ENCODE assay signal across 9 cellular contexts in genomic region chr1:153991806-153992205, GRCh38. TPM values are rescaled to one million over a fixed set of nuclear protein-coding genes. Genes with fewer than 3 reads are reported as not detected.
A peak's percentile ranks its signal among the peaks of the same experiment; 100 is the strongest.
DNase-seq lines count a peak whose midpoint lies in the region; TF ChIP-seq lines count a peak whose summit lies in the region.
"Had no signal": no experiment of that assay in that cellular context is flagged by ENCODE, and none has a peak within 500 bp of the region (broad histone marks: within the 10 kb centered on the region; RNA-seq: fewer than 3 reads in every experiment).

No MANE protein-coding gene starts in this region.

- TF ChIP-seq CTCF in GM12865 (IDR thresholded peaks at IDR 0.05; ENCODE audit: insufficient read depth, low read depth, low read length, missing control alignments) (no peak), SU-DHL-6 (IDR thresholded peaks at IDR 0.05; ENCODE audit: insufficient read depth, low read length, poor library complexity, severe bottlenecking) (no peak), fibroblast of lung (conservative IDR thresholded peaks at IDR 0.05 in 1 of 2, IDR thresholded peaks at IDR 0.05 in 1 of 2; ENCODE audit: low read depth in 1 of 2, low read length in 2 of 2) (no peak), retinal pigment epithelial cell (conservative IDR thresholded peaks at IDR 0.05; ENCODE audit: low read depth, low read length) (no peak)

- DNase-seq in GM12865 (ENCODE audit: low read depth) (no peak), fibroblast of lung (ENCODE audit: low read depth in 2 of 2) (no peak), retinal pigment epithelial cell (ENCODE audit: low read depth) (no peak), HuH-7 (ENCODE audit: low spot score) (no peak), DMS53 (lab: John Stamatoyannopoulos, UW) (no peak)
- DNase-seq in stimulated activated CD4-positive, alpha-beta T cell treated with anti-CD3 and anti-CD28 coated beads, Interleukin-2, amount 100 ng/mL, for 24 hours, result no peak
- no peak for DNase-seq in activated CD4-positive, alpha-beta T cell treated with anti-CD3 and anti-CD28 coated beads for 4 hours
- DNase-seq: NCI-H524 had no signal

- H3K4me2 ChIP-seq in SU-DHL-6 (ENCODE audit: low read depth, low read length, poor library complexity, severe bottlenecking), result peak overlapping the region; percentile 88
- peak overlapping the region; percentile 98 for H3K4me2 ChIP-seq in fibroblast of lung (ENCODE audit: extremely low read depth, insufficient read depth, low read length)

- H3K27me3 ChIP-seq in SU-DHL-6 (ENCODE audit: low read length) (no peaks in the 10 kb centered on the region), fibroblast of lung (ENCODE audit: control insufficient read depth, insufficient read depth, low read length) (no peaks in the 10 kb centered on the region)

- H3K36me3 ChIP-seq in SU-DHL-6 (ENCODE audit: low read length) (peaks cover 30% of the 10 kb centered on the region), fibroblast of lung (ENCODE audit: control insufficient read depth, insufficient read depth, low read length) (peaks cover 9% of the 10 kb centered on the region)

- no peaks in the 10 kb centered on the region for H3K9me2 ChIP-seq in SU-DHL-6 (replicated peaks; ENCODE audit: insufficient read depth, low read length)

- H3K27ac ChIP-seq in SU-DHL-6 (ENCODE audit: low read depth, low read length) (peak overlapping the region; percentile 79), fibroblast of lung (ENCODE audit: insufficient read depth, low read length) (no peak overlapping the region)

- H3K9me3 ChIP-seq in SU-DHL-6 (ENCODE audit: insufficient read depth, low read length) (no peaks in the 10 kb centered on the region), fibroblast of lung (ENCODE audit: control insufficient read depth, insufficient read depth, low read depth, low read length) (no peaks in the 10 kb centered on the region)

- H2AFZ ChIP-seq in SU-DHL-6 (ENCODE audit: low read depth, low read length, severe bottlenecking) (no peak overlapping the region), fibroblast of lung (ENCODE audit: low read length) (no peak overlapping the region)

- H4K20me1 ChIP-seq in SU-DHL-6 (ENCODE audit: low read depth, low read length) (peaks cover 8% of the 10 kb centered on the region), fibroblast of lung (ENCODE audit: control insufficient read depth, extremely low read depth, insufficient read depth, low read length) (no peaks in the 10 kb centered on the region)

- H3K4me3 ChIP-seq in GM12865 (ENCODE audit: low read depth, low read length) (peak overlapping the region; percentile 71), SU-DHL-6 (ENCODE audit: insufficient read depth, low read length, poor library complexity, severe bottlenecking) (peak overlapping the region; percentile 86), fibroblast of lung (replicated peaks in 1 of 4; ENCODE audit: control extremely low read depth in 1 of 4, insufficient read depth in 1 of 4, low read depth in 3 of 4, low read length in 4 of 4) (peak overlapping the region; percentile 94 to 99 (median 98)), retinal pigment epithelial cell (ENCODE audit: low read length) (peak overlapping the region; percentile 93)

- H3F3A ChIP-seq in SU-DHL-6 (ENCODE audit: insufficient read depth), result peaks cover 49% of the 10 kb centered on the region

- H3K9ac ChIP-seq in SU-DHL-6 (ENCODE audit: low read length) (peak overlapping the region; percentile 90), fibroblast of lung (ENCODE audit: insufficient read depth, low read length) (no peak overlapping the region)

- H3K4me1 ChIP-seq in fibroblast of lung (ENCODE audit: control insufficient read depth, extremely low read depth, insufficient read depth, low read length), result peaks cover 4% of the 10 kb centered on the region

- H3K79me2 ChIP-seq in SU-DHL-6 (ENCODE audit: insufficient read depth, low read length) (peaks cover 23% of the 10 kb centered on the region), fibroblast of lung (ENCODE audit: control insufficient read depth, insufficient read depth, low read length) (peaks cover 19% of the 10 kb centered on the region)

RNA-seq across cellular contexts. Expression of gene RPS27, which starts 1.2 kb away (rescaled TPM):
- 2,666 and 2,883 TPM in 2 replicates for total RNA-seq in fibroblast of lung
- 2,477 and 3,291 TPM in 2 replicates for polyA plus RNA-seq in fibroblast of lung
- polyA plus RNA-seq in fibroblast of lung (2012), result 4,715 and 6,282 TPM in 2 replicates
- 1,179 and 1,688 TPM in 2 replicates for polyA minus RNA-seq in fibroblast of lung (ENCODE audit: low replicate concordance)

RNA-seq across cellular contexts. Expression of gene RAB13, which starts 5.7 kb away (rescaled TPM):
- total RNA-seq in fibroblast of lung, result 82.7 and 86.2 TPM in 2 replicates
- 126 and 133 TPM in 2 replicates for polyA plus RNA-seq in fibroblast of lung
- 338 and 370 TPM in 2 replicates for polyA plus RNA-seq in fibroblast of lung (2012)
- 13.5 and 24.9 TPM in 2 replicates for polyA minus RNA-seq in fibroblast of lung (ENCODE audit: low replicate concordance)

RNA-seq across cellular contexts. Expression of gene JTB, which starts 14.3 kb away (rescaled TPM):
- 98.9 and 131 TPM in 2 replicates for total RNA-seq in fibroblast of lung
- polyA plus RNA-seq in fibroblast of lung, result 102 and 123 TPM in 2 replicates
- 98.6 and 98.8 TPM in 2 replicates for polyA plus RNA-seq in fibroblast of lung (2012)
- 54.5 and 60.8 TPM in 2 replicates for polyA minus RNA-seq in fibroblast of lung (ENCODE audit: low replicate concordance)

RNA-seq across cellular contexts. Expression of gene CREB3L4, which starts 24.1 kb away (rescaled TPM):
- total RNA-seq in fibroblast of lung, result 6.4 and 8.2 TPM in 2 replicates
- polyA plus RNA-seq in fibroblast of lung, result 3.7 and 4.8 TPM in 2 replicates
- polyA plus RNA-seq in fibroblast of lung (2012), result 3.3 and 4.6 TPM in 2 replicates
- polyA minus RNA-seq in fibroblast of lung (ENCODE audit: low replicate concordance), result 2.0 and 16.6 TPM in 2 replicates

RNA-seq across cellular contexts. Expression of gene SLC39A1, which starts 28.5 kb away (rescaled TPM):
- total RNA-seq in fibroblast of lung, result 113 and 119 TPM in 2 replicates
- polyA plus RNA-seq in fibroblast of lung, result 80.5 and 94.4 TPM in 2 replicates
- polyA plus RNA-seq in fibroblast of lung (2012), result 89.0 and 97.9 TPM in 2 replicates
- polyA minus RNA-seq in fibroblast of lung (ENCODE audit: low replicate concordance), result 118 and 119 TPM in 2 replicates
